In genomic region chr6:117174835-117175360, GRCh38 we compare ENCODE assay signal across 27 cellular contexts.
"Had no signal": no experiment of that assay in that cellular context is flagged by ENCODE, and none has a peak within 500 bp of the region (broad histone marks: within the 10 kb centered on the region; RNA-seq: fewer than 3 reads in every experiment).

No MANE protein-coding gene starts in this region.

- H3K4me1 Mint-ChIP-seq: memory B cell; stimulated activated effector memory CD8-positive, alpha-beta T cell treated with anti-CD3 and anti-CD28 coated beads, Interleukin-12 subunit alpha, Interleukin-12 subunit beta, amount 100 ng/mL, for 72 hours had no signal

- H3K9me3 ChIP-seq: colonic mucosa, ovary, thoracic aorta had no signal

- DNase-seq: activated CD4-positive, alpha-beta T cell treated with anti-CD3 and anti-CD28 coated beads for 4 hours; activated CD4-positive, alpha-beta T cell treated with anti-CD3 and anti-CD28 coated beads, Interleukin-2, amount 50 U/mL, for 4 hours; activated naive CD4-positive, alpha-beta T cell; activated T-cell treated with anti-CD3 and anti-CD28 coated beads for 4 hours; activated T-cell treated with anti-CD3 and anti-CD28 coated beads, Interleukin-2, amount 50 U/mL, for 72 hours; cerebellar nuclear complex; colonic mucosa; effector CD8-positive, alpha-beta T cell; erythroblast; foreskin fibroblast; islet precursor cell; ovary; small intestine; stimulated activated CD4-positive, alpha-beta T cell treated with anti-CD3 and anti-CD28 coated beads, Interleukin-4, amount 100 ng/mL, for 24 hours; trophoblast cell had no signal

- H3K36me3 ChIP-seq: cardiac muscle cell, colonic mucosa, ovary, thoracic aorta had no signal

- H3K4me1 ChIP-seq: colonic mucosa had no signal

- H3K27me3 Mint-ChIP-seq: memory B cell; progenitor cell of endocrine pancreas; stimulated activated naive CD8-positive, alpha-beta T cell treated with anti-CD3 and anti-CD28 coated beads, Interleukin-15, Interleukin-2, amounts not matched to agents 100 ng/mL and 50 ng/mL, for 24 hours had no signal

- H3K36me3 Mint-ChIP-seq: activated naive CD4-positive, alpha-beta T cell treated with anti-CD3 and anti-CD28 coated beads, Interleukin-2, amount 50 U/mL, for 72 hours; memory B cell; stimulated activated effector memory CD8-positive, alpha-beta T cell treated with anti-CD3 and anti-CD28 coated beads, Interleukin-12 subunit alpha, Interleukin-12 subunit beta, amount 100 ng/mL, for 72 hours had no signal

- H3K27ac Mint-ChIP-seq: activated naive CD4-positive, alpha-beta T cell treated with anti-CD3 and anti-CD28 coated beads, Interleukin-2, amount 50 U/mL, for 72 hours; activated T-cell treated with anti-CD3 and anti-CD28 coated beads, Interleukin-2, amount 50 U/mL, for 72 hours; memory B cell; progenitor cell of endocrine pancreas; stimulated activated effector memory CD8-positive, alpha-beta T cell treated with anti-CD3 and anti-CD28 coated beads, Interleukin-12 subunit alpha, Interleukin-12 subunit beta, amount 100 ng/mL, for 72 hours; stimulated activated naive CD8-positive, alpha-beta T cell treated with anti-CD3 and anti-CD28 coated beads, Interleukin-15, Interleukin-2, amounts not matched to agents 100 ng/mL and 50 ng/mL, for 24 hours had no signal

- H3K27ac ChIP-seq: cardiac muscle cell, colonic mucosa, ovary, thoracic aorta, VCaP had no signal

- H3K4me3 ChIP-seq: cardiac muscle cell, colonic mucosa, ovary, thoracic aorta had no signal

- ATAC-seq: activated naive CD4-positive, alpha-beta T cell treated with anti-CD3 and anti-CD28 coated beads, Interleukin-2, amount 50 U/mL, for 72 hours; activated T-cell treated with anti-CD3 and anti-CD28 coated beads, Interleukin-2, amount 50 U/mL, for 72 hours; sciatic nerve; stimulated activated effector memory CD8-positive, alpha-beta T cell treated with anti-CD3 and anti-CD28 coated beads, Interleukin-12 subunit alpha, Interleukin-12 subunit beta, amount 100 ng/mL, for 72 hours had no signal

- H3K27me3 ChIP-seq: cardiac muscle cell, colonic mucosa, ovary had no signal

- FAIRE-seq: endometrium, small intestine, TTC549, urothelium cell line had no signal

- H3K4me3 Mint-ChIP-seq: activated T-cell treated with anti-CD3 and anti-CD28 coated beads, Interleukin-2, amount 50 U/mL, for 72 hours; memory B cell; stimulated activated effector memory CD8-positive, alpha-beta T cell treated with anti-CD3 and anti-CD28 coated beads, Interleukin-12 subunit alpha, Interleukin-12 subunit beta, amount 100 ng/mL, for 72 hours; stimulated activated naive CD8-positive, alpha-beta T cell treated with anti-CD3 and anti-CD28 coated beads, Interleukin-15, Interleukin-2, amounts not matched to agents 100 ng/mL and 50 ng/mL, for 24 hours had no signal
